Comparison of ENCODE assay signal across 1 cellular context in genomic region chr19:48506138-48506733, GRCh38.
TF ChIP-seq lines count a peak whose summit lies in the region.

No MANE protein-coding gene starts in this region.

TF ChIP-seq in HEK293, 187 proteins besides CTCF, POLR2A, EP300 and RAD21 (continued from another document and continues in another):
- TF ChIP-seq, protein P1, sequence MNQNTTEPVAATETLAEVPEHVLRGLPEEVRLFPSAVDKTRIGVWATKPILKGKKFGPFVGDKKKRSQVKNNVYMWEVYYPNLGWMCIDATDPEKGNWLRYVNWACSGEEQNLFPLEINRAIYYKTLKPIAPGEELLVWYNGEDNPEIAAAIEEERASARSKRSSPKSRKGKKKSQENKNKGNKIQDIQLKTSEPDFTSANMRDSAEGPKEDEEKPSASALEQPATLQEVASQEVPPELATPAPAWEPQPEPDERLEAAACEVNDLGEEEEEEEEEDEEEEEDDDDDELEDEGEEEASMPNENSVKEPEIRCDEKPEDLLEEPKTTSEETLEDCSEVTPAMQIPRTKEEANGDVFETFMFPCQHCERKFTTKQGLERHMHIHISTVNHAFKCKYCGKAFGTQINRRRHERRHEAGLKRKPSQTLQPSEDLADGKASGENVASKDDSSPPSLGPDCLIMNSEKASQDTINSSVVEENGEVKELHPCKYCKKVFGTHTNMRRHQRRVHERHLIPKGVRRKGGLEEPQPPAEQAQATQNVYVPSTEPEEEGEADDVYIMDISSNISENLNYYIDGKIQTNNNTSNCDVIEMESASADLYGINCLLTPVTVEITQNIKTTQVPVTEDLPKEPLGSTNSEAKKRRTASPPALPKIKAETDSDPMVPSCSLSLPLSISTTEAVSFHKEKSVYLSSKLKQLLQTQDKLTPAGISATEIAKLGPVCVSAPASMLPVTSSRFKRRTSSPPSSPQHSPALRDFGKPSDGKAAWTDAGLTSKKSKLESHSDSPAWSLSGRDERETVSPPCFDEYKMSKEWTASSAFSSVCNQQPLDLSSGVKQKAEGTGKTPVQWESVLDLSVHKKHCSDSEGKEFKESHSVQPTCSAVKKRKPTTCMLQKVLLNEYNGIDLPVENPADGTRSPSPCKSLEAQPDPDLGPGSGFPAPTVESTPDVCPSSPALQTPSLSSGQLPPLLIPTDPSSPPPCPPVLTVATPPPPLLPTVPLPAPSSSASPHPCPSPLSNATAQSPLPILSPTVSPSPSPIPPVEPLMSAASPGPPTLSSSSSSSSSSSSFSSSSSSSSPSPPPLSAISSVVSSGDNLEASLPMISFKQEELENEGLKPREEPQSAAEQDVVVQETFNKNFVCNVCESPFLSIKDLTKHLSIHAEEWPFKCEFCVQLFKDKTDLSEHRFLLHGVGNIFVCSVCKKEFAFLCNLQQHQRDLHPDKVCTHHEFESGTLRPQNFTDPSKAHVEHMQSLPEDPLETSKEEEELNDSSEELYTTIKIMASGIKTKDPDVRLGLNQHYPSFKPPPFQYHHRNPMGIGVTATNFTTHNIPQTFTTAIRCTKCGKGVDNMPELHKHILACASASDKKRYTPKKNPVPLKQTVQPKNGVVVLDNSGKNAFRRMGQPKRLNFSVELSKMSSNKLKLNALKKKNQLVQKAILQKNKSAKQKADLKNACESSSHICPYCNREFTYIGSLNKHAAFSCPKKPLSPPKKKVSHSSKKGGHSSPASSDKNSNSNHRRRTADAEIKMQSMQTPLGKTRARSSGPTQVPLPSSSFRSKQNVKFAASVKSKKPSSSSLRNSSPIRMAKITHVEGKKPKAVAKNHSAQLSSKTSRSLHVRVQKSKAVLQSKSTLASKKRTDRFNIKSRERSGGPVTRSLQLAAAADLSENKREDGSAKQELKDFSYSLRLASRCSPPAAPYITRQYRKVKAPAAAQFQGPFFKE (tag by site-specific recombination; IDR thresholded peaks at IDR 0.05; ENCODE audit: borderline replicate concordance), result no peak
- TF ChIP-seq SCRT2 (tag by site-specific recombination; IDR thresholded peaks at IDR 0.05), result peak; percentile 34; the same call in 1 of the 2 replicates
- no peak for TF ChIP-seq ZNF266 (tag by site-specific recombination; IDR thresholded peaks at IDR 0.05; ENCODE audit: low read depth)
- TF ChIP-seq ZNF132 (tag by site-specific recombination; IDR thresholded peaks at IDR 0.05; ENCODE audit: borderline replicate concordance), result no peak
- no peak for TF ChIP-seq ZNF701 (tag by site-specific recombination; IDR thresholded peaks at IDR 0.05)
- TF ChIP-seq PRDM1 (tag by site-specific recombination; IDR thresholded peaks at IDR 0.05), result no peak
- TF ChIP-seq ZSCAN18 (tag by site-specific recombination; IDR thresholded peaks at IDR 0.05), result no peak
- TF ChIP-seq ZNF830 (tag by site-specific recombination; IDR thresholded peaks at IDR 0.05; ENCODE audit: low read depth), result no peak
- peak; percentile 100 for TF ChIP-seq ZNF664 (tag by site-specific recombination; IDR thresholded peaks at IDR 0.05)
- TF ChIP-seq ZBTB17 (tag by site-specific recombination; IDR thresholded peaks at IDR 0.05), result 0 out of 2 replicates have a peak, but pooled peaks have one; percentile 30
- TF ChIP-seq ZNF837 (tag by site-specific recombination; IDR thresholded peaks at IDR 0.05), result no peak
- TF ChIP-seq GFI1B (tag by site-specific recombination; IDR thresholded peaks at IDR 0.05), result no peak
- no peak for TF ChIP-seq ZNF146 (tag by site-specific recombination; IDR thresholded peaks at IDR 0.05)
- TF ChIP-seq SCRT1 (tag by site-specific recombination; IDR thresholded peaks at IDR 0.05; ENCODE audit: borderline replicate concordance), result no peak
- TF ChIP-seq ZNF394 (tag by site-specific recombination; IDR thresholded peaks at IDR 0.05; ENCODE audit: borderline replicate concordance), result no peak
- TF ChIP-seq ZNF19 (tag by site-specific recombination; IDR thresholded peaks at IDR 0.05; ENCODE audit: low read depth), result no peak
- no peak for TF ChIP-seq ZNF2 (tag by site-specific recombination; IDR thresholded peaks at IDR 0.05)
- TF ChIP-seq ZNF48 (tag by site-specific recombination; IDR thresholded peaks at IDR 0.05), result no peak
- no peak for TF ChIP-seq ZNF585B (tag by site-specific recombination; IDR thresholded peaks at IDR 0.05)
- peak; percentile 98 for TF ChIP-seq ZNF239 (tag by site-specific recombination; IDR thresholded peaks at IDR 0.05)
- no peak for TF ChIP-seq ZNF174 (tag by site-specific recombination; IDR thresholded peaks at IDR 0.05)
- TF ChIP-seq ZFP37 (tag by site-specific recombination; IDR thresholded peaks at IDR 0.05), result no peak
- no peak for TF ChIP-seq ZNF658 (tag by site-specific recombination; IDR thresholded peaks at IDR 0.05)
- TF ChIP-seq ZXDB (tag by site-specific recombination; IDR thresholded peaks at IDR 0.05), result 0 out of 2 replicates have a peak, but pooled peaks have one; percentile 34
- TF ChIP-seq ZNF629 (tag by site-specific recombination; IDR thresholded peaks at IDR 0.05), result no peak
- TF ChIP-seq ZNF112 (tag by site-specific recombination; IDR thresholded peaks at IDR 0.05), result no peak
- TF ChIP-seq KLF8 (tag by site-specific recombination; IDR thresholded peaks at IDR 0.05), result 0 out of 2 replicates have a peak, but pooled peaks have one; percentile 17
- TF ChIP-seq ZNF596 (tag by site-specific recombination; IDR thresholded peaks at IDR 0.05), result no peak
- TF ChIP-seq ZNF16 (tag by site-specific recombination; IDR thresholded peaks at IDR 0.05; ENCODE audit: low read depth), result no peak
- no peak for TF ChIP-seq HOXC10 (CRISPR knock-in tag; IDR thresholded peaks at IDR 0.05)
- no peak for TF ChIP-seq ZNF391 (tag by site-specific recombination; IDR thresholded peaks at IDR 0.05; ENCODE audit: borderline replicate concordance, low read depth)
- no peak for TF ChIP-seq HIC1 (tag by site-specific recombination; IDR thresholded peaks at IDR 0.05)
- TF ChIP-seq ZSCAN16 (tag by site-specific recombination; IDR thresholded peaks at IDR 0.05), result no peak
- TF ChIP-seq ZNF514 (tag by site-specific recombination; IDR thresholded peaks at IDR 0.05), result no peak
- TF ChIP-seq KLF7 (tag by site-specific recombination; IDR thresholded peaks at IDR 0.05; ENCODE audit: borderline replicate concordance), result no peak
- TF ChIP-seq SP7 (tag by site-specific recombination; IDR thresholded peaks at IDR 0.05), result 0 out of 2 replicates have a peak, but pooled peaks have one; percentile 24
- TF ChIP-seq YY1 (tag by site-specific recombination; IDR thresholded peaks at IDR 0.05), result no peak
- TF ChIP-seq ZNF600 (tag by site-specific recombination; IDR thresholded peaks at IDR 0.05), result no peak
- TF ChIP-seq ZNF311 (tag by site-specific recombination; IDR thresholded peaks at IDR 0.05; ENCODE audit: borderline replicate concordance), result no peak
- TF ChIP-seq ZFP41 (tag by site-specific recombination; IDR thresholded peaks at IDR 0.05; ENCODE audit: borderline replicate concordance), result no peak
- TF ChIP-seq, protein P2, sequence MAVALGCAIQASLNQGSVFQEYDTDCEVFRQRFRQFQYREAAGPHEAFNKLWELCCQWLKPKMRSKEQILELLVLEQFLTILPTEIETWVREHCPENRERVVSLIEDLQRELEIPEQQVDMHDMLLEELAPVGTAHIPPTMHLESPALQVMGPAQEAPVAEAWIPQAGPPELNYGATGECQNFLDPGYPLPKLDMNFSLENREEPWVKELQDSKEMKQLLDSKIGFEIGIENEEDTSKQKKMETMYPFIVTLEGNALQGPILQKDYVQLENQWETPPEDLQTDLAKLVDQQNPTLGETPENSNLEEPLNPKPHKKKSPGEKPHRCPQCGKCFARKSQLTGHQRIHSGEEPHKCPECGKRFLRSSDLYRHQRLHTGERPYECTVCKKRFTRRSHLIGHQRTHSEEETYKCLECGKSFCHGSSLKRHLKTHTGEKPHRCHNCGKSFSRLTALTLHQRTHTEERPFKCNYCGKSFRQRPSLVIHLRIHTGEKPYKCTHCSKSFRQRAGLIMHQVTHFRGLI (tag by site-specific recombination; IDR thresholded peaks at IDR 0.05), result no peak
- no peak for TF ChIP-seq BCL11A (tag by site-specific recombination; IDR thresholded peaks at IDR 0.05; ENCODE audit: low read depth)
- TF ChIP-seq ZNF670 (tag by site-specific recombination; IDR thresholded peaks at IDR 0.05; ENCODE audit: low read depth), result no peak
- TF ChIP-seq ZNF211 (tag by site-specific recombination; IDR thresholded peaks at IDR 0.05; ENCODE audit: low read depth), result no peak
- TF ChIP-seq ZNF223 (tag by site-specific recombination; IDR thresholded peaks at IDR 0.05), result 0 out of 2 replicates have a peak, but pooled peaks have one; percentile 66
- no peak for TF ChIP-seq ZFP3 (tag by site-specific recombination; IDR thresholded peaks at IDR 0.05; ENCODE audit: low read depth)
- TF ChIP-seq ZNF184 (tag by site-specific recombination; IDR thresholded peaks at IDR 0.05), result no peak
- TF ChIP-seq TCF7L2 (IDR thresholded peaks at IDR 0.05; ENCODE audit: borderline replicate concordance, low read depth, low read length), result no peak
- TF ChIP-seq GLI4 (tag by site-specific recombination; IDR thresholded peaks at IDR 0.05), result no peak
- no peak for TF ChIP-seq ZNF544 (tag by site-specific recombination; IDR thresholded peaks at IDR 0.05)
- TF ChIP-seq ZNF274 (IDR thresholded peaks at IDR 0.05; ENCODE audit: low read length), result no peak
- TF ChIP-seq ZNF274 (tag by site-specific recombination; IDR thresholded peaks at IDR 0.05; ENCODE audit: borderline replicate concordance), result no peak
- TF ChIP-seq ZNF473 (tag by site-specific recombination; IDR thresholded peaks at IDR 0.05), result no peak
- TF ChIP-seq KLF16 (tag by site-specific recombination; IDR thresholded peaks at IDR 0.05), result no peak
- TF ChIP-seq ZFHX2 (tag by site-specific recombination; conservative IDR thresholded peaks at IDR 0.05), result no peak
- TF ChIP-seq, protein P3, sequence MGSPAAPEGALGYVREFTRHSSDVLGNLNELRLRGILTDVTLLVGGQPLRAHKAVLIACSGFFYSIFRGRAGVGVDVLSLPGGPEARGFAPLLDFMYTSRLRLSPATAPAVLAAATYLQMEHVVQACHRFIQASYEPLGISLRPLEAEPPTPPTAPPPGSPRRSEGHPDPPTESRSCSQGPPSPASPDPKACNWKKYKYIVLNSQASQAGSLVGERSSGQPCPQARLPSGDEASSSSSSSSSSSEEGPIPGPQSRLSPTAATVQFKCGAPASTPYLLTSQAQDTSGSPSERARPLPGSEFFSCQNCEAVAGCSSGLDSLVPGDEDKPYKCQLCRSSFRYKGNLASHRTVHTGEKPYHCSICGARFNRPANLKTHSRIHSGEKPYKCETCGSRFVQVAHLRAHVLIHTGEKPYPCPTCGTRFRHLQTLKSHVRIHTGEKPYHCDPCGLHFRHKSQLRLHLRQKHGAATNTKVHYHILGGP (tag by site-specific recombination; IDR thresholded peaks at IDR 0.05), result no peak
- TF ChIP-seq, protein P4, sequence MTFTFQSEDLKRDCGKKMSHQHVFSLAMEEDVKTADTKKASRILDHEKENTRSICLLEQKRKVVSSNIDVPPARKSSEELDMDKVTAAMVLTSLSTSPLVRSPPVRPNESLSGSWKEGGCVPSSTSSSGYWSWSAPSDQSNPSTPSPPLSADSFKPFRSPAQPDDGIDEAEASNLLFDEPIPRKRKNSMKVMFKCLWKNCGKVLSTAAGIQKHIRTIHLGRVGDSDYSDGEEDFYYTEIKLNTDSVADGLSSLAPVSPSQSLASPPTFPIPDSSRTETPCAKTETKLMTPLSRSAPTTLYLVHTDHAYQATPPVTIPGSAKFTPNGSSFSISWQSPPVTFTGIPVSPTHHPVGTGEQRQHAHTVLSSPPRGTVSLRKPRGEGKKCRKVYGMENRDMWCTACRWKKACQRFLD (tag by site-specific recombination; IDR thresholded peaks at IDR 0.05), result no peak
- TF ChIP-seq ZNF362 (tag by site-specific recombination; IDR thresholded peaks at IDR 0.05), result peak; percentile 61; the same call in 1 of the 2 replicates
- TF ChIP-seq ZNF121 (tag by site-specific recombination; IDR thresholded peaks at IDR 0.05), result no peak
- TF ChIP-seq, protein P5, sequence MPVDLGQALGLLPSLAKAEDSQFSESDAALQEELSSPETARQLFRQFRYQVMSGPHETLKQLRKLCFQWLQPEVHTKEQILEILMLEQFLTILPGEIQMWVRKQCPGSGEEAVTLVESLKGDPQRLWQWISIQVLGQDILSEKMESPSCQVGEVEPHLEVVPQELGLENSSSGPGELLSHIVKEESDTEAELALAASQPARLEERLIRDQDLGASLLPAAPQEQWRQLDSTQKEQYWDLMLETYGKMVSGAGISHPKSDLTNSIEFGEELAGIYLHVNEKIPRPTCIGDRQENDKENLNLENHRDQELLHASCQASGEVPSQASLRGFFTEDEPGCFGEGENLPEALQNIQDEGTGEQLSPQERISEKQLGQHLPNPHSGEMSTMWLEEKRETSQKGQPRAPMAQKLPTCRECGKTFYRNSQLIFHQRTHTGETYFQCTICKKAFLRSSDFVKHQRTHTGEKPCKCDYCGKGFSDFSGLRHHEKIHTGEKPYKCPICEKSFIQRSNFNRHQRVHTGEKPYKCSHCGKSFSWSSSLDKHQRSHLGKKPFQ (tag by site-specific recombination; IDR thresholded peaks at IDR 0.05), result no peak
